16 cellular contexts compared by ENCODE assay signal in the genomic region with DNA sequence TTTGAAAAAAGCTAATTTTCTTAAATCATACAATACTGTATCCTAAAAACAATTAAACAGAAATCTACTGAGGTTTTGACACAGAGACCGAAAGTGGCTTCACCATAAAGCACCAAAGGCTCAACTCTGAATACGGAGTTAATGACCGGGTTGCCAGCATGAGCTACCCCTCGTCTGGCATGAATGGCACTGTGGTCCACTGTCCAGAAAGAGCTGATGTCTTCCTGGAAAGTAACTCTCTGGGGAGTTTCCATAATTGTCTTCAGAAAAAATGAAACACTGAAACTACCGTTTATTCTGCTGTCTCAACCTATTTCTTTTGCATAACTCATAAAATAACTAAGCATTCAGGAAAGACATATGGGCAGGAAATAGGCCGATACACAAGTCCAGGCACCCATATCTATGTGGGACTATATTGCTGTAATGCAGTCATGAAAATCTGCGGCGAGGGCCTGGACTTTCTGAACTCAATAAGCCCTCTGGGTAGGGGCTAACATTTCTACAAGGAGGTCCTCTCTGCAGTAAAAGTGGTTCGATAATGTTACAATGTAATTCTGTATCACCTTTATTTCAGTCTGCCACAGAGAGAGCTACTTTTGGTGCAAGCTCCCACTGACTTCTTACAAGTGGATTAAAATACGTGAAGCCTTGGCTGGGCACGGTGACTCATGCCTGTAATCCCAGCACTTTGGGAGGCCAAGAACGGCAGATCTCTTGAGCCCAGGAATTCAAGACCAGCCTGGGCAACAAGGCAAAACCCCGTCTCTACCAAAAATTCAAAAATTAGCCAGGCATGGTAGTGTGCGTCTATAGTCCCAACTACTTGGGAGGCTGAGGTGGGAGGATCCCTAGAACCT. TPM values are rescaled to one million over a fixed set of nuclear protein-coding genes. Genes with fewer than 3 reads are reported as not detected.
DNase-seq lines count a peak whose midpoint lies in the region; ATAC-seq, FAIRE-seq and TF ChIP-seq lines count a peak whose summit lies in the region.
"Had no signal": no experiment of that assay in that cellular context is flagged by ENCODE, and none has a peak within 500 bp of the region (broad histone marks: within the 10 kb centered on the region; RNA-seq: fewer than 3 reads in every experiment).

No MANE protein-coding gene starts in this region.

- no peaks in the 10 kb centered on the region for H3K9me2 ChIP-seq in PC-9 (ENCODE audit: insufficient read depth)

- TF ChIP-seq CTCF in activated B cell treated with CpG ODN at 0.5 μM for 24 hours (IDR thresholded peaks at IDR 0.05) = no peak
- TF ChIP-seq CTCF in GM13977 (IDR thresholded peaks at IDR 0.05; ENCODE audit: extremely low read depth, insufficient read depth, missing control alignments) = no peak
- no peak for TF ChIP-seq CTCF in PC-9 (conservative IDR thresholded peaks at IDR 0.05)

- in situ Hi-C loops in GM13977 (cut with MboI; ENCODE audit: low pct_unique_long_range_greater_than_20kb, low sequenced_read_pairs, unreplicated experiment) = no loop called here

- no peaks in the 10 kb centered on the region for H3K4me1 ChIP-seq in PC-9 (replicated peaks; ENCODE audit: insufficient read depth)

- POLR2A ChIA-PET in activated B cell treated with CpG ODN at 0.5 μM for 24 hours (lab: Charles Lee) = interaction anchor here (1.4 kb wide), 1 partner anchor 10 kb away, joined by 13 read pairs; no protein-coding TSS in a partner anchor
- POLR2A ChIA-PET in PC-9 (lab: Charles Lee; ENCODE audit: unreplicated experiment) = no interaction called here
- POLR2A ChIA-PET in activated CD4-positive, alpha-beta T cell treated with anti-CD3 and anti-CD28 coated beads, Interleukin-2, amount 10 ng/mL, durations not matched to agents 7 days and 5 days (lab: Charles Lee) = no interaction called here

- no peak overlapping the region for H3K27ac ChIP-seq in PC-9

- peak overlapping the region; percentile 24 for H3K27ac Mint-ChIP-seq in activated B cell treated with CpG ODN at 0.5 μM for 24 hours
- no peak overlapping the region for H3K27ac Mint-ChIP-seq in activated CD4-positive, alpha-beta T cell treated with anti-CD3 and anti-CD28 coated beads, Interleukin-2, amount 10 ng/mL, durations not matched to agents 7 days and 5 days

- H3F3A ChIP-seq in PC-9 (ENCODE audit: insufficient read depth, low read depth) = no peaks in the 10 kb centered on the region

- intact Hi-C loops in activated B cell treated with CpG ODN at 0.5 μM for 24 hours (cut with micrococcal nuclease) (no loop called here), PC-9 (cut with micrococcal nuclease; ENCODE audit: unreplicated experiment) (no loop called here)

- peak; percentile 65 for FAIRE-seq in H54 (lab: Jason Lieb, UNC)
- FAIRE-seq: astrocyte had no signal

- ATAC-seq in activated B cell treated with CpG ODN at 0.5 μM for 24 hours (ENCODE audit: low read depth) = no peak
- ATAC-seq: naive thymus-derived CD8-positive, alpha-beta T cell had no signal

- peaks cover 4% of the 10 kb centered on the region for H3K36me3 Mint-ChIP-seq in activated B cell treated with CpG ODN at 0.5 μM for 24 hours (ENCODE audit: low read depth)
- H3K36me3 Mint-ChIP-seq in activated CD4-positive, alpha-beta T cell treated with anti-CD3 and anti-CD28 coated beads, Interleukin-2, amount 10 ng/mL, durations not matched to agents 7 days and 5 days (ENCODE audit: low read depth) = peaks cover 4% of the 10 kb centered on the region

- no peaks in the 10 kb centered on the region for H3K36me3 ChIP-seq in PC-9 (ENCODE audit: low read depth)
- H3K36me3 ChIP-seq: thoracic aorta had no signal

- no TSS peak for BruUV-seq in PC-9 (replicated peaks; lab: Mats Ljungman, UMichigan)

- DNase-seq in ELR (ENCODE audit: low read depth) (peak; percentile 26), H54 (ENCODE audit: insufficient read length, low spot score) (no peak), activated B cell treated with CpG ODN at 0.5 μM for 24 hours (no peak), occipital lobe (lab: John Stamatoyannopoulos, UW) (peak; percentile 23), epidermal melanocyte (ENCODE audit: insufficient read length, low spot score) (no peak), GM13977 (ENCODE audit: low spot score) (no peak), PC-9 (no peak)
- no peak for DNase-seq in activated CD4-positive, alpha-beta T cell treated with anti-CD3 and anti-CD28 coated beads, Interleukin-2, amount 10 ng/mL, durations not matched to agents 7 days and 5 days
- DNase-seq: activated T-cell treated with anti-CD3 and anti-CD28 coated beads, Interleukin-2, amount 50 U/mL, for 4 hours; GDM1; naive thymus-derived CD8-positive, alpha-beta T cell; NCI-H1417; Right ventricle myocardium superior had no signal

- CTCF ChIA-PET in activated B cell treated with CpG ODN at 0.5 μM for 24 hours (lab: Charles Lee) = interaction anchor here (0.5 kb wide), 1 partner anchor 24 kb away, joined by 3 read pairs; no protein-coding TSS in a partner anchor
- CTCF ChIA-PET in PC-9 (lab: Charles Lee) = no interaction called here
- CTCF ChIA-PET in activated CD4-positive, alpha-beta T cell treated with anti-CD3 and anti-CD28 coated beads, Interleukin-2, amount 10 ng/mL, durations not matched to agents 7 days and 5 days (lab: Charles Lee) = interaction anchor here (1.2 kb wide), 1 partner anchor 25 kb away, joined by 4 read pairs; no protein-coding TSS in a partner anchor

- H2AFZ ChIP-seq in PC-9 = no peak overlapping the region

- H3K9me3 ChIP-seq in PC-9 (ENCODE audit: insufficient read depth, low read depth) = no peaks in the 10 kb centered on the region
- H3K9me3 ChIP-seq: thoracic aorta had no signal

- no peak overlapping the region for H3K4me2 ChIP-seq in PC-9

- no peaks in the 10 kb centered on the region for H4K20me1 ChIP-seq in PC-9 (ENCODE audit: insufficient read depth)

- peaks cover 30% of the 10 kb centered on the region for H3K4me1 Mint-ChIP-seq in activated B cell treated with CpG ODN at 0.5 μM for 24 hours
- peaks cover 34% of the 10 kb centered on the region for H3K4me1 Mint-ChIP-seq in activated CD4-positive, alpha-beta T cell treated with anti-CD3 and anti-CD28 coated beads, Interleukin-2, amount 10 ng/mL, durations not matched to agents 7 days and 5 days

- H3K27me3 Mint-ChIP-seq in activated B cell treated with CpG ODN at 0.5 μM for 24 hours = no peaks in the 10 kb centered on the region
- no peaks in the 10 kb centered on the region for H3K27me3 Mint-ChIP-seq in activated CD4-positive, alpha-beta T cell treated with anti-CD3 and anti-CD28 coated beads, Interleukin-2, amount 10 ng/mL, durations not matched to agents 7 days and 5 days
- H3K27me3 Mint-ChIP-seq: naive thymus-derived CD8-positive, alpha-beta T cell had no signal

- H3K9me3 Mint-ChIP-seq in activated B cell treated with CpG ODN at 0.5 μM for 24 hours = peaks cover 3% of the 10 kb centered on the region
- H3K9me3 Mint-ChIP-seq in activated CD4-positive, alpha-beta T cell treated with anti-CD3 and anti-CD28 coated beads, Interleukin-2, amount 10 ng/mL, durations not matched to agents 7 days and 5 days = no peaks in the 10 kb centered on the region
- H3K9me3 Mint-ChIP-seq: activated T-cell treated with anti-CD3 and anti-CD28 coated beads, Interleukin-2, amount 50 U/mL, for 4 hours; naive thymus-derived CD8-positive, alpha-beta T cell had no signal

- no peak overlapping the region for H3K4me3 ChIP-seq in PC-9
- H3K4me3 ChIP-seq: skin epidermis, thoracic aorta had no signal

- TF ChIP-seq POLR2A in H54 (IDR thresholded peaks at IDR 0.05; ENCODE audit: low read depth, low read length) = no peak

- H3K4me3 Mint-ChIP-seq in activated B cell treated with CpG ODN at 0.5 μM for 24 hours = no peak overlapping the region
- H3K4me3 Mint-ChIP-seq in activated CD4-positive, alpha-beta T cell treated with anti-CD3 and anti-CD28 coated beads, Interleukin-2, amount 10 ng/mL, durations not matched to agents 7 days and 5 days = no peak overlapping the region
- H3K4me3 Mint-ChIP-seq: activated T-cell treated with anti-CD3 and anti-CD28 coated beads, Interleukin-2, amount 50 U/mL, for 4 hours had no signal

- H3K79me2 ChIP-seq in PC-9 (ENCODE audit: low read depth) = no peaks in the 10 kb centered on the region

- 0 out of 2 replicates have a peak, but pooled peaks cover 5% of the 10 kb centered on the region for H3K27me3 ChIP-seq in PC-9 (ENCODE audit: insufficient read depth, low read depth)

RNA-seq across cellular contexts. Expression of gene ANKH, which starts 52.4 kb away (rescaled TPM):
- 43.3 and 43.7 TPM in 2 replicates for total RNA-seq in activated B cell treated with CpG ODN at 0.5 μM for 24 hours
- total RNA-seq in occipital lobe = 174 TPM
- total RNA-seq in PC-9 (2021) = 81.4 and 87.2 TPM in 2 replicates
- total RNA-seq in activated CD4-positive, alpha-beta T cell treated with anti-CD3 and anti-CD28 coated beads, Interleukin-2, amount 10 ng/mL, durations not matched to agents 7 days and 5 days = 10 to 100 TPM; 69.3 to 74.2 TPM

Comparison
In these comparisons a context has a peak if more than half of its experiments do, and no peak if none do; other contexts are left out.
1. DNase-seq: peak in ELR (single experiment) and occipital lobe (single experiment); none in H54 (single experiment), activated B cell treated with CpG ODN at 0.5 μM for 24 hours (single experiment), epidermal melanocyte (single experiment), GM13977 (single experiment), PC-9 (0 of 2) and activated CD4-positive, alpha-beta T cell treated with anti-CD3 and anti-CD28 coated beads, Interleukin-2, amount 10 ng/mL, durations not matched to agents 7 days and 5 days (single experiment).